In the genomic region with DNA sequence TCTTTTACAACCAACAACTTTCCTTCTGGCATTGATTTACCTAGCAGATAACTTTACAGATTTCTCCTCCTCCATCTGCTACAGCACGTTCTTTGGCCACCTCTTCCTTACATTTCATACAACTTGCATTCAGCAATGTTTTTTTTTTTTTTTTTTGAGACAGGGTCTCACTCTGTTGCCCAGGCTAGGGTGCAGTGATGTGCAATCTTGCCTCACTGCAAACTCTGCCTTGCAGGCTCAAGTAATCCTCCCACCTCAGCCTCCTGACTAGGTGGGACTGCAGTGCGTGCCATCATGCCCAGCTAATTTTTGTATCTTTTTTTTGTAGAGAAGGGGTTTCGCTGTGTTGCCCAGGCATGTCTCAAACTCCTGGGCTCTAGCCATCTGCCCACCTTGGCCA, we compare ENCODE assay signal across 14 cellular contexts. TPM values are rescaled to one million over a fixed set of nuclear protein-coding genes. Genes with fewer than 3 reads are reported as not detected.
A peak's percentile ranks its signal among the peaks of the same experiment; 100 is the strongest.
DNase-seq lines count a peak whose midpoint lies in the region; ATAC-seq, FAIRE-seq and TF ChIP-seq lines count a peak whose summit lies in the region.
"Had no signal": no experiment of that assay in that cellular context is flagged by ENCODE, and none has a peak within 500 bp of the region (broad histone marks: within the 10 kb centered on the region; RNA-seq: fewer than 3 reads in every experiment).

No MANE protein-coding gene starts in this region.

- H3K4me1 Mint-ChIP-seq in activated naive CD8-positive, alpha-beta T cell treated with anti-CD3 and anti-CD28 coated beads, Interleukin-2, amount 10 ng/mL, durations not matched to agents 7 days and 5 days, result peaks cover 55% of the 10 kb centered on the region

- H3K4me3 ChIP-seq in HepG2 (replicated peaks in 1 of 3; ENCODE audit: insufficient read depth in 1 of 3, low read depth in 2 of 3, low read length in 3 of 3) (no peak overlapping the region), right lobe of liver (no peak overlapping the region), OCI-LY1 (ENCODE audit: low read depth, low read length, poor library complexity, severe bottlenecking) (no peak overlapping the region)
- H3K4me3 ChIP-seq: GM23248 had no signal

- no peaks in the 10 kb centered on the region for H3K9me2 ChIP-seq in OCI-LY1 (ENCODE audit: low read depth, low read length)

- no peak for TF ChIP-seq RAD21 in HepG2 (CRISPR knock-in tag; IDR thresholded peaks at IDR 0.05)

- no TSS peak for BruUV-seq in HepG2 (replicated peaks; lab: Mats Ljungman, UMichigan)

- H3K27me3 Mint-ChIP-seq in activated naive CD8-positive, alpha-beta T cell treated with anti-CD3 and anti-CD28 coated beads, Interleukin-2, amount 10 ng/mL, durations not matched to agents 7 days and 5 days, result no peaks in the 10 kb centered on the region

- TF ChIP-seq CTCF in HepG2 (CRISPR knock-in tag; IDR thresholded peaks at IDR 0.05), result no peak
- no peak for TF ChIP-seq CTCF in right lobe of liver (IDR thresholded peaks at IDR 0.05)
- no peak for TF ChIP-seq CTCF in OCI-LY1 (IDR thresholded peaks at IDR 0.05; ENCODE audit: low read length)

- intact Hi-C loops in HepG2 (cut with micrococcal nuclease; ENCODE audit: unreplicated experiment), result no loop called here
- intact Hi-C loops in right lobe of liver (cut with DNase I), result no loop called here

- peaks cover 100% of the 10 kb centered on the region for H3K79me2 ChIP-seq in HepG2 (ENCODE audit: insufficient read depth, low read length)
- no peaks in the 10 kb centered on the region for H3K79me2 ChIP-seq in OCI-LY1 (ENCODE audit: insufficient read depth, low read length)

- peaks cover 3 to 12% of the 10 kb centered on the region in 2 experiments; a peak in 3 of 5 replicates for H3K36me3 ChIP-seq in HepG2 (replicated peaks in 1 of 2; ENCODE audit: control insufficient read depth in 1 of 2, insufficient read depth in 2 of 2, low read length in 2 of 2)
- no peaks in the 10 kb centered on the region for H3K36me3 ChIP-seq in right lobe of liver
- no peaks in the 10 kb centered on the region for H3K36me3 ChIP-seq in OCI-LY1 (ENCODE audit: insufficient read depth, low read length)

- 95% methylated on average over 3 of the region's 3 CpGs for WGBS in HepG2 (ENCODE audit: low lambda C conversion rate)
- WGBS in right lobe of liver (ENCODE audit: insufficient coverage, low coverage, low lambda C conversion rate, missing lambda C conversion rate), result 92% methylated on average over 3 of the region's 3 CpGs

- POLR2A ChIA-PET in HepG2 (lab: Yijun Ruan, JAX), result no interaction called here
- POLR2A ChIA-PET in activated naive CD8-positive, alpha-beta T cell treated with anti-CD3 and anti-CD28 coated beads, Interleukin-2, amount 10 ng/mL, durations not matched to agents 7 days and 5 days (lab: Charles Lee), result interaction anchor here (0.7 to 1.0 kb wide), 2 partner anchors 71 to 377 kb away, joined by 3 read pairs; no protein-coding TSS in a partner anchor

- H3K9me3 Mint-ChIP-seq in activated naive CD8-positive, alpha-beta T cell treated with anti-CD3 and anti-CD28 coated beads, Interleukin-2, amount 10 ng/mL, durations not matched to agents 7 days and 5 days, result peaks cover 1% of the 10 kb centered on the region

- no peak for TF ChIP-seq EP300 in HepG2 (IDR thresholded peaks at IDR 0.05; ENCODE audit: low read depth in 2 of 2, low read length in 2 of 2)
- no peak for TF ChIP-seq EP300 in HepG2 (CRISPR knock-in tag; IDR thresholded peaks at IDR 0.05; ENCODE audit: borderline replicate concordance)

- peak overlapping the region; percentile 85 for H3K4me3 Mint-ChIP-seq in activated naive CD8-positive, alpha-beta T cell treated with anti-CD3 and anti-CD28 coated beads, Interleukin-2, amount 10 ng/mL, durations not matched to agents 7 days and 5 days

- H4K20me1 ChIP-seq in HepG2 (ENCODE audit: insufficient read depth, low read length) (peaks cover 20% of the 10 kb centered on the region), OCI-LY1 (ENCODE audit: insufficient read depth, low read length) (no peaks in the 10 kb centered on the region)

- H3K4me1 ChIP-seq in HepG2 (ENCODE audit: insufficient read depth, low read length) (peaks cover 51% of the 10 kb centered on the region), right lobe of liver (peaks cover 0 to 4% (median 2%) of the 10 kb centered on the region in 4 donors), OCI-LY1 (ENCODE audit: insufficient read depth, low read length, severe bottlenecking) (peaks cover 17% of the 10 kb centered on the region)

- CTCF ChIA-PET in HepG2 (lab: Yijun Ruan, JAX; ENCODE audit: low intra/inter-chr PET ratio, low total read pairs), result no interaction called here

- H2AFZ ChIP-seq in HepG2 (ENCODE audit: low read length) (no peak overlapping the region), OCI-LY1 (ENCODE audit: low read length) (0 out of 2 replicates have a peak overlapping the region, but pooled peaks have one; percentile 63)
- H2AFZ ChIP-seq: GM23248 had no signal

- no peak for TF ChIP-seq POLR2A in HepG2 (IDR thresholded peaks at IDR 0.05; ENCODE audit: insufficient read depth in 1 of 2, low read depth in 2 of 2, low read length in 2 of 2)
- no peak for TF ChIP-seq POLR2A in right lobe of liver (IDR thresholded peaks at IDR 0.05)

- peaks cover 60% of the 10 kb centered on the region for H3K36me3 Mint-ChIP-seq in activated naive CD8-positive, alpha-beta T cell treated with anti-CD3 and anti-CD28 coated beads, Interleukin-2, amount 10 ng/mL, durations not matched to agents 7 days and 5 days

- no peak for FAIRE-seq in HepG2 (lab: Jason Lieb, UNC)

- DNase-seq in HepG2 (ENCODE audit: low spot score) (no peak), right lobe of liver (no peak), dermis blood vessel endothelial cell (no peak), AML-193 (lab: John Stamatoyannopoulos, UW) (no peak), NCI-H345 treated with DMSO at 0.1 percent for 48 hours (lab: John Stamatoyannopoulos, UW; ENCODE audit: unreplicated experiment) (no peak)
- DNase-seq in activated naive CD8-positive, alpha-beta T cell treated with anti-CD3 and anti-CD28 coated beads, Interleukin-2, amount 10 ng/mL, durations not matched to agents 7 days and 5 days, result no peak
- DNase-seq: GM23248, NCI-H1436, NCI-H2029, NCI-H2171, NCI-H748 treated with DMSO at 0.1 percent for 48 hours, RPMI8226 had no signal

- no peak for ATAC-seq in HepG2
- no peak for ATAC-seq in right lobe of liver
- ATAC-seq in activated naive CD8-positive, alpha-beta T cell treated with anti-CD3 and anti-CD28 coated beads, Interleukin-2, amount 10 ng/mL, durations not matched to agents 7 days and 5 days (ENCODE audit: low read depth), result no peak
- ATAC-seq: HCT116 had no signal

- H3F3A ChIP-seq in OCI-LY1 (ENCODE audit: insufficient read depth, low read length), result no peaks in the 10 kb centered on the region

- H3K27me3 ChIP-seq in HepG2 (ENCODE audit: control insufficient read depth in 1 of 2, insufficient read depth in 2 of 2, low read length in 2 of 2), result no peaks in the 10 kb centered on the region; a peak in 1 of 5 replicates
- H3K27me3 ChIP-seq in right lobe of liver, result no peaks in the 10 kb centered on the region
- H3K27me3 ChIP-seq in OCI-LY1 (ENCODE audit: insufficient read depth, low read length), result no peaks in the 10 kb centered on the region

- in situ Hi-C loops in HepG2 (cut with HindIII; ENCODE audit: extremely low pct_ligation_motif_present, low pct_unique_long_range_greater_than_20kb), result no loop called here

- H3K9ac ChIP-seq in HepG2 (ENCODE audit: insufficient read depth, low read depth, low read length) (no peak overlapping the region), OCI-LY1 (ENCODE audit: low read length) (no peak overlapping the region)
- H3K9ac ChIP-seq: GM23248 had no signal

- H3K27ac Mint-ChIP-seq in activated naive CD8-positive, alpha-beta T cell treated with anti-CD3 and anti-CD28 coated beads, Interleukin-2, amount 10 ng/mL, durations not matched to agents 7 days and 5 days, result no peak overlapping the region

- H3K4me2 ChIP-seq in HepG2 (ENCODE audit: low read depth, low read length), result no peak overlapping the region
- H3K4me2 ChIP-seq in OCI-LY1 (ENCODE audit: low read length), result no peak overlapping the region

- no peak overlapping the region for H3K27ac ChIP-seq in HepG2 (ENCODE audit: extremely low read length, insufficient read depth, low read length)
- H3K27ac ChIP-seq in right lobe of liver, result no peak overlapping the region
- H3K27ac ChIP-seq in OCI-LY1 (ENCODE audit: low read depth, low read length, poor library complexity, severe bottlenecking), result no peak overlapping the region
- H3K27ac ChIP-seq: GM23248 had no signal

- H3K9me3 ChIP-seq in HepG2 (ENCODE audit: low read length) (no peaks in the 10 kb centered on the region), right lobe of liver (no peaks in the 10 kb centered on the region), OCI-LY1 (ENCODE audit: low read length) (no peaks in the 10 kb centered on the region)

TF ChIP-seq in HepG2, 621 proteins besides CTCF, POLR2A, EP300 and RAD21 (continues in another document):
- peak; percentile 70 for TF ChIP-seq ZNF121 (CRISPR knock-in tag; IDR thresholded peaks at IDR 0.05)
- no peak for TF ChIP-seq FOXM1 (CRISPR knock-in tag; IDR thresholded peaks at IDR 0.05)

RNA-seq across cellular contexts. Expression of gene PDE3B, which starts 6.5 kb away (rescaled TPM):
- total RNA-seq in HepG2 (2016; rRNA removed; fragmentation: Illumina TruSeq; extraction: Trizol) (19.6 and 26.5 TPM in 2 replicates), right lobe of liver (10 to 100 TPM; 14.9 to 47.1 (median 28.8) TPM), dermis blood vessel endothelial cell (0.17 and 0.23 TPM in 2 replicates)
- 9.1 and 9.7 TPM in 2 replicates for total RNA-seq in HepG2 (2016; cell fraction: cytosol; rRNA removed; fragmentation: Illumina TruSeq; extraction: Trizol; ENCODE audit: low read depth)
- total RNA-seq in HepG2 (2016; cell fraction: insoluble cytoplasmic fraction; rRNA removed; fragmentation: Illumina TruSeq; extraction: Trizol), result 18.7 and 26.8 TPM in 2 replicates
- 10.7 and 12.0 TPM in 2 replicates for total RNA-seq in HepG2 (2016; cell fraction: membrane; rRNA removed; fragmentation: Illumina TruSeq; extraction: Trizol)
- total RNA-seq in HepG2 (2016; cell fraction: nucleus; rRNA removed; fragmentation: Illumina TruSeq; extraction: Trizol), result 59.3 and 61.3 TPM in 2 replicates
- polyA plus RNA-seq in HepG2 (2011; rRNA removed), result 12.8 and 14.1 TPM in 2 replicates
- polyA plus RNA-seq in HepG2 (2011; cell fraction: cytosol; rRNA removed), result 5.2 and 7.0 TPM in 2 replicates
- 12.5 and 13.7 TPM in 2 replicates for polyA plus RNA-seq in HepG2 (2011; cell fraction: nucleus; rRNA removed)
- 13.9 and 22.3 TPM in 2 replicates for polyA plus RNA-seq in HepG2 (2012)
- 0.80 and 0.88 TPM in 2 replicates for polyA plus RNA-seq in HepG2 (2016; cell fraction: cytosol; fragmentation: Illumina TruSeq; extraction: Trizol; ENCODE audit: low read depth)
- polyA plus RNA-seq in HepG2 (2016; cell fraction: insoluble cytoplasmic fraction; fragmentation: Illumina TruSeq; extraction: Trizol; ENCODE audit: low read depth), result 12.6 and 13.1 TPM in 2 replicates
- polyA plus RNA-seq in HepG2 (2016; cell fraction: membrane; fragmentation: Illumina TruSeq; extraction: Trizol; ENCODE audit: low read depth), result 2.2 and 2.7 TPM in 2 replicates
- polyA plus RNA-seq in HepG2 (2016; cell fraction: nucleus; fragmentation: Illumina TruSeq; extraction: Trizol; ENCODE audit: insufficient read depth, low read depth), result 26.0 and 26.6 TPM in 2 replicates
- polyA minus RNA-seq in HepG2 (2011; rRNA and poly(A)+ RNA removed; ENCODE audit: low replicate concordance), result 27.0 and 31.4 TPM in 2 replicates
- 29.8 and 43.1 TPM in 2 replicates for polyA minus RNA-seq in HepG2 (2011; cell fraction: cytosol; rRNA and poly(A)+ RNA removed)
- 106 and 119 TPM in 2 replicates for polyA minus RNA-seq in HepG2 (2011; cell fraction: nucleus; rRNA and poly(A)+ RNA removed)
- 100 to 1,000 TPM; 117 to 125 TPM for total RNA-seq in activated naive CD8-positive, alpha-beta T cell treated with anti-CD3 and anti-CD28 coated beads, Interleukin-2, amount 10 ng/mL, durations not matched to agents 7 days and 5 days
- total RNA-seq: GM23248 had no signal
- polyA plus RNA-seq: GM23248 had no signal
